Comparison of ENCODE assay signal across 8 cellular contexts in genomic region chr2:157898591-157898996, GRCh38. TPM values are rescaled to one million over a fixed set of nuclear protein-coding genes. Genes with fewer than 3 reads are reported as not detected.
A peak's percentile ranks its signal among the peaks of the same experiment; 100 is the strongest.
DNase-seq lines count a peak whose midpoint lies in the region; ATAC-seq and TF ChIP-seq lines count a peak whose summit lies in the region.

No MANE protein-coding gene starts in this region.

- H3K27ac ChIP-seq in DND-41 (ENCODE audit: low read length) (peak overlapping the region; percentile 85), hepatocyte (no peak overlapping the region)

- H3K4me1 Mint-ChIP-seq in activated T-cell treated with anti-CD3 and anti-CD28 coated beads, Interleukin-2, amount 50 U/mL, for 72 hours (ENCODE audit: low read depth), result peaks cover 88% of the 10 kb centered on the region
- peaks cover 23% of the 10 kb centered on the region for H3K4me1 Mint-ChIP-seq in nephron progenitor cell

- H3K9me3 ChIP-seq in DND-41 (ENCODE audit: insufficient read depth, low read length, severe bottlenecking) (no peaks in the 10 kb centered on the region), hepatocyte (ENCODE audit: low read depth) (no peaks in the 10 kb centered on the region)

- peaks cover 1 to 2% of the 10 kb centered on the region in 2 donors for H3K36me3 Mint-ChIP-seq in activated T-cell treated with anti-CD3 and anti-CD28 coated beads, Interleukin-2, amount 50 U/mL, for 72 hours (ENCODE audit: insufficient read depth in 2 of 2)
- no peaks in the 10 kb centered on the region for H3K36me3 Mint-ChIP-seq in nephron progenitor cell (ENCODE audit: low read depth)

- no peaks in the 10 kb centered on the region for H3K9me2 ChIP-seq in hepatocyte (replicated peaks; ENCODE audit: insufficient read depth)

- H3K27me3 Mint-ChIP-seq in activated T-cell treated with anti-CD3 and anti-CD28 coated beads, Interleukin-2, amount 50 U/mL, for 72 hours (ENCODE audit: low read depth), result no peaks in the 10 kb centered on the region
- H3K27me3 Mint-ChIP-seq in nephron progenitor cell (ENCODE audit: low read depth, poor library complexity), result peaks cover 1% of the 10 kb centered on the region

- H3K79me2 ChIP-seq in DND-41 (ENCODE audit: insufficient read depth, low read length) (no peaks in the 10 kb centered on the region), hepatocyte (no peaks in the 10 kb centered on the region)

- H3K27me3 ChIP-seq in DND-41 (ENCODE audit: insufficient read depth, low read length, poor library complexity), result no peaks in the 10 kb centered on the region
- H3K27me3 ChIP-seq in hepatocyte, result no peaks in the 10 kb centered on the region

- peaks cover 0 to 1% of the 10 kb centered on the region in 2 donors for H3K9me3 Mint-ChIP-seq in activated T-cell treated with anti-CD3 and anti-CD28 coated beads, Interleukin-2, amount 50 U/mL, for 72 hours
- no peaks in the 10 kb centered on the region for H3K9me3 Mint-ChIP-seq in nephron progenitor cell

- peak; percentile 51 for ATAC-seq in DND-41 (ENCODE audit: insufficient read depth, low read depth)
- ATAC-seq in activated T-cell treated with anti-CD3 and anti-CD28 coated beads, Interleukin-2, amount 50 U/mL, for 72 hours (replicated peaks in 1 of 2), result peak; percentile 79 to 84
- peak; percentile 82 for ATAC-seq in stimulated activated naive CD8-positive, alpha-beta T cell treated with anti-CD3 and anti-CD28 coated beads, Interleukin-15, Interleukin-2, amounts not matched to agents 100 U/mL and 50 U/mL, for 24 hours

- H3K4me3 Mint-ChIP-seq in activated T-cell treated with anti-CD3 and anti-CD28 coated beads, Interleukin-2, amount 50 U/mL, for 72 hours, result peak overlapping the region; percentile 85 to 96
- no peak overlapping the region for H3K4me3 Mint-ChIP-seq in nephron progenitor cell

- WGBS in hepatocyte (ENCODE audit: low lambda C conversion rate, missing lambda C conversion rate), result 52% methylated on average over 2 of the region's 2 CpGs

- peak overlapping the region; percentile 100 for H3K27ac Mint-ChIP-seq in activated T-cell treated with anti-CD3 and anti-CD28 coated beads, Interleukin-2, amount 50 U/mL, for 72 hours
- H3K27ac Mint-ChIP-seq in nephron progenitor cell, result no peak overlapping the region

- H3K36me3 ChIP-seq in DND-41 (ENCODE audit: insufficient read depth, low read length) (no peaks in the 10 kb centered on the region), hepatocyte (replicated peaks; ENCODE audit: insufficient read depth, low read depth) (no peaks in the 10 kb centered on the region)

- H3K4me3 ChIP-seq in DND-41 (ENCODE audit: low read depth in 1 of 2, low read length in 2 of 2), result no peak overlapping the region
- no peak overlapping the region for H3K4me3 ChIP-seq in hepatocyte

- H3K4me1 ChIP-seq in DND-41 (ENCODE audit: insufficient read depth, low read length) (peaks cover 38% of the 10 kb centered on the region), hepatocyte (ENCODE audit: insufficient read depth) (peaks cover 6% of the 10 kb centered on the region)

- TF ChIP-seq CTCF in DND-41 (IDR thresholded peaks at IDR 0.05; ENCODE audit: borderline replicate concordance, extremely low read depth, low read length, poor library complexity, severe bottlenecking) (no peak), hepatocyte (IDR thresholded peaks at IDR 0.05; ENCODE audit: poor library complexity) (no peak), nephron progenitor cell (IDR thresholded peaks at IDR 0.05) (no peak)

- 0 out of 2 replicates have a peak overlapping the region, but pooled peaks have one; percentile 9 for H3K4me2 ChIP-seq in DND-41 (ENCODE audit: insufficient read depth, low read length)
- H3K4me2 ChIP-seq in hepatocyte, result no peak overlapping the region

- DNase-seq in DND-41, result peak; percentile 35
- peak; percentile 20 for DNase-seq in NCI-H69 (lab: John Stamatoyannopoulos, UW)
- DNase-seq in activated T-cell treated with anti-CD3 and anti-CD28 coated beads, Interleukin-2, amount 50 U/mL, for 72 hours, result peak; percentile 73 to 85
- DNase-seq in hepatocyte (ENCODE audit: low spot score), result peak; percentile 56
- DNase-seq in stimulated activated naive CD8-positive, alpha-beta T cell treated with anti-CD3 and anti-CD28 coated beads, Interleukin-15, Interleukin-2, amounts not matched to agents 100 U/mL and 50 U/mL, for 24 hours, result peak; percentile 66
- DNase-seq in NCI-H524 (lab: John Stamatoyannopoulos, UW), result no peak
- no peak for DNase-seq in ecto neural progenitor cell (ENCODE audit: low spot score)
- DNase-seq in nephron progenitor cell, result no peak

- H4K20me1 ChIP-seq in DND-41 (ENCODE audit: insufficient read depth, low read length), result no peaks in the 10 kb centered on the region
- H4K20me1 ChIP-seq in hepatocyte (ENCODE audit: insufficient read depth, poor library complexity, severe bottlenecking), result no peaks in the 10 kb centered on the region

- H2AFZ ChIP-seq in DND-41 (ENCODE audit: low read depth, low read length) (no peak overlapping the region; the same call in 1 of the 2 replicates), hepatocyte (no peak overlapping the region)

- H3K9ac ChIP-seq in DND-41 (ENCODE audit: low read depth, low read length), result no peak overlapping the region

RNA-seq across cellular contexts. Expression of gene ACVR1, which starts 22.5 kb away (rescaled TPM):
- 10 to 100 TPM; 28.3 to 29.7 TPM for total RNA-seq in activated T-cell treated with anti-CD3 and anti-CD28 coated beads, Interleukin-2, amount 50 U/mL, for 72 hours
- total RNA-seq in hepatocyte, result 19.1 and 19.6 TPM in 2 replicates
- polyA plus RNA-seq in hepatocyte, result 16.9 and 20.1 TPM in 2 replicates

Comparison
In these comparisons a context has a peak if more than half of its experiments do, and no peak if none do; other contexts are left out.
1. DNase-seq: peak in DND-41 (single experiment), NCI-H69 (single experiment), activated T-cell treated with anti-CD3 and anti-CD28 coated beads, Interleukin-2, amount 50 U/mL, for 72 hours (2 of 2), hepatocyte (single experiment) and stimulated activated naive CD8-positive, alpha-beta T cell treated with anti-CD3 and anti-CD28 coated beads, Interleukin-15, Interleukin-2, amounts not matched to agents 100 U/mL and 50 U/mL, for 24 hours (single experiment); none in NCI-H524 (0 of 2), ecto neural progenitor cell (single experiment) and nephron progenitor cell (single experiment).
2. Peak in every context shown above with its lines, with median percentiles within 50 percentile points of each other: ATAC-seq.